ENCODE assay signal across 8 cellular contexts in genomic region chr6:75204959-75205775, GRCh38. TPM values are rescaled to one million over a fixed set of nuclear protein-coding genes. Genes with fewer than 3 reads are reported as not detected.
DNase-seq lines count a peak whose midpoint lies in the region; ATAC-seq, FAIRE-seq and TF ChIP-seq lines count a peak whose summit lies in the region.

No MANE protein-coding gene starts in this region.

- DNase-seq in GM10248 (ENCODE audit: extremely low spot score) (peak; percentile 18), RPMI7951 (ENCODE audit: low read depth) (peak; percentile 69), ecto neural progenitor cell (ENCODE audit: low spot score) (peak; percentile 61), mucosa of descending colon (peak in 2 of 3 donors; percentile 14 to 54), urothelium cell line (ENCODE audit: low spot score) (peak; percentile 72)

- intact Hi-C loops in mucosa of descending colon (cut with DNase I, micrococcal nuclease) = loop anchor here (10.0 kb wide), 2 partner anchors 1110 to 1240 kb away; no protein-coding TSS in a partner anchor

- TF ChIP-seq CTCF in GM10248 (IDR thresholded peaks at IDR 0.05; ENCODE audit: control extremely low read depth, extremely low read depth, low read depth, missing control alignments) = no peak
- no peak for TF ChIP-seq CTCF in mucosa of descending colon (IDR thresholded peaks at IDR 0.05)

- FAIRE-seq in urothelium cell line (lab: Jason Lieb, UNC) = peak; percentile 58

- CTCF ChIA-PET in GM10248 (lab: Yijun Ruan, JAX) = interaction anchor here (1.0 to 5.1 kb wide), 10 partner anchors 12 to 1472 kb away, joined by 3 to 42 read pairs (median 4); no protein-coding TSS in a partner anchor

- H3K9me3 ChIP-seq in mucosa of descending colon = no peaks in the 10 kb centered on the region

- ATAC-seq in mucosa of descending colon (peak; percentile 3), GM19023 (IDR thresholded peaks at IDR 0.05; ENCODE audit: unreplicated experiment) (no peak), HG03342 (IDR thresholded peaks at IDR 0.05; ENCODE audit: unreplicated experiment) (no peak), HG03354 (IDR thresholded peaks at IDR 0.05; ENCODE audit: poor library complexity, severe bottlenecking, unreplicated experiment) (no peak)

- H3K36me3 ChIP-seq in mucosa of descending colon (ENCODE audit: low read depth) = no peaks in the 10 kb centered on the region

- H3K4me3 ChIP-seq in mucosa of descending colon = no peak overlapping the region

- POLR2A ChIA-PET in GM10248 (lab: Yijun Ruan, JAX) = no interaction called here

- H3K4me1 ChIP-seq in mucosa of descending colon (ENCODE audit: low read depth) = peaks cover 18% of the 10 kb centered on the region

RNA-seq across cellular contexts. Expression of gene COL12A1, which starts 0.7 kb away (rescaled TPM):
- 25.9 and 28.7 TPM in 2 replicates for total RNA-seq in RPMI7951 (2014; rRNA removed; shearing (Covaris generic))
- total RNA-seq in mucosa of descending colon = 10 to 100 TPM in 2 of 3 donors, 1 to 10 TPM in 1; 6.1 to 80.9 (median 15.7) TPM

RNA-seq across cellular contexts. Expression of gene COX7A2, which starts 38.4 kb away (rescaled TPM):
- 406 and 478 TPM in 2 replicates for total RNA-seq in RPMI7951 (2014; rRNA removed; shearing (Covaris generic))
- total RNA-seq in mucosa of descending colon = 100 to 1,000 TPM; 493 to 721 (median 652) TPM

Comparison
In these comparisons a context has a peak if more than half of its experiments do, and no peak if none do; other contexts are left out.
1. DNase-seq: peak in every context shown above with its lines; median percentile 72 in urothelium cell line; 69 in RPMI7951; 61 in ecto neural progenitor cell; 34 in mucosa of descending colon; 18 in GM10248.